Comparison of ENCODE assay signal across 1 cellular context in genomic region chr5:89417990-89418820, GRCh38.
A peak's percentile ranks its signal among the peaks of the same experiment; 100 is the strongest.
TF ChIP-seq lines count a peak whose summit lies in the region.

No MANE protein-coding gene starts in this region.

TF ChIP-seq in K562, 482 proteins besides CTCF, POLR2A, EP300 and RAD21 (continued from another document and continues in another):
- TF ChIP-seq ZNF318 (IDR thresholded peaks at IDR 0.05; ENCODE audit: borderline replicate concordance in 1 of 2, low read depth in 1 of 2) (no peak), ZNF280B (CRISPR knock-in tag; IDR thresholded peaks at IDR 0.05) (no peak), ZNF740 (CRISPR knock-in tag; IDR thresholded peaks at IDR 0.05) (no peak), ZNF740 (tag; IDR thresholded peaks at IDR 0.05) (no peak), CBFB (CRISPR knock-in tag; IDR thresholded peaks at IDR 0.05) (no peak), MXI1 (IDR thresholded peaks at IDR 0.05; ENCODE audit: low read depth, low read length) (no peak), OTX1 (CRISPR knock-in tag; IDR thresholded peaks at IDR 0.05) (no peak), DEAF1 (CRISPR knock-in tag; IDR thresholded peaks at IDR 0.05) (no peak), CHCHD3 (CRISPR knock-in tag; IDR thresholded peaks at IDR 0.05) (no peak), GTF3C2 (IDR thresholded peaks at IDR 0.05; ENCODE audit: borderline replicate concordance, extremely low read depth, insufficient read length) (no peak), NCOA2 (IDR thresholded peaks at IDR 0.05; ENCODE audit: partially characterized antibody in 2 of 2) (peak in 1 of 2 experiments; percentile 32), MAFK (IDR thresholded peaks at IDR 0.05; ENCODE audit: low read length) (peak; percentile 21; the same call in 1 of the 2 replicates), NR3C1 (CRISPR knock-in tag; IDR thresholded peaks at IDR 0.05) (no peak), GABPB2 (CRISPR knock-in tag; conservative IDR thresholded peaks at IDR 0.05) (no peak), SMARCC2 (IDR thresholded peaks at IDR 0.05; ENCODE audit: low read depth) (0 out of 2 replicates have a peak, but pooled peaks have one; percentile 44), ZNF165 (CRISPR knock-in tag; IDR thresholded peaks at IDR 0.05; ENCODE audit: borderline replicate concordance) (no peak), POU5F1 (IDR thresholded peaks at IDR 0.05; ENCODE audit: borderline replicate concordance, low read depth, low read length, partially characterized antibody) (no peak), CEBPG (CRISPR knock-in tag; IDR thresholded peaks at IDR 0.05) (no peak), CEBPG (tag; conservative IDR thresholded peaks at IDR 0.05 in 1 of 2, IDR thresholded peaks at IDR 0.05 in 1 of 2) (0 out of 4 replicates have a peak, but pooled peaks of 1 of the 2 experiments have one; percentile 28), ZKSCAN1 (IDR thresholded peaks at IDR 0.05; ENCODE audit: low read depth, low read length) (no peak), ZBTB1 (CRISPR knock-in tag; IDR thresholded peaks at IDR 0.05; ENCODE audit: borderline replicate concordance, low read depth) (no peak), ZEB2 (IDR thresholded peaks at IDR 0.05) (no peak), LCOR (CRISPR knock-in tag; IDR thresholded peaks at IDR 0.05) (peak; percentile 33; the same call in 1 of the 2 replicates), NFE2 (IDR thresholded peaks at IDR 0.05; ENCODE audit: low read depth) (no peak), ZNF764 (CRISPR knock-in tag; IDR thresholded peaks at IDR 0.05; ENCODE audit: low read depth) (no peak), NCOR1 (IDR thresholded peaks at IDR 0.05) (peak; percentile 90), KAT7 (CRISPR knock-in tag; IDR thresholded peaks at IDR 0.05; ENCODE audit: borderline replicate concordance) (no peak), MTA2 (IDR thresholded peaks at IDR 0.05; ENCODE audit: low read depth) (peak; percentile 87), ARNT (IDR thresholded peaks at IDR 0.05) (no peak; a peak in 1 of 4 replicates), ZNF589 (CRISPR knock-in tag; IDR thresholded peaks at IDR 0.05; ENCODE audit: low read depth) (0 out of 2 replicates have a peak, but pooled peaks have one; percentile 39), CREB3L1 (IDR thresholded peaks at IDR 0.05; ENCODE audit: borderline replicate concordance, low read depth) (no peak), MAZ (CRISPR knock-in tag; conservative IDR thresholded peaks at IDR 0.05 in 1 of 2, IDR thresholded peaks at IDR 0.05 in 1 of 2) (0 out of 4 replicates have a peak, but pooled peaks of 1 of the 2 experiments have one; percentile 7), NFATC3 (IDR thresholded peaks at IDR 0.05) (no peak), NR2C2 (CRISPR knock-in tag; IDR thresholded peaks at IDR 0.05) (no peak), NR2C2 (tag; IDR thresholded peaks at IDR 0.05) (no peak), FOXJ3 (CRISPR knock-in tag; IDR thresholded peaks at IDR 0.05) (no peak), ZNF707 (CRISPR knock-in tag; conservative IDR thresholded peaks at IDR 0.05) (no peak), USF1 (CRISPR knock-in tag; IDR thresholded peaks at IDR 0.05) (no peak), MEF2D (tag; conservative IDR thresholded peaks at IDR 0.05; ENCODE audit: low read depth) (no peak), PCBP1 (IDR thresholded peaks at IDR 0.05; ENCODE audit: low read depth, low read length, poor library complexity, severe bottlenecking) (no peak), DLX4 (CRISPR knock-in tag; IDR thresholded peaks at IDR 0.05) (no peak), ZNF280A (IDR thresholded peaks at IDR 0.05; ENCODE audit: low read depth, partially characterized antibody) (no peak), ZNF24 (IDR thresholded peaks at IDR 0.05) (no peak), KAT8 (IDR thresholded peaks at IDR 0.05; ENCODE audit: low read depth) (no peak), MYNN (IDR thresholded peaks at IDR 0.05) (no peak), MYNN (CRISPR knock-in tag; IDR thresholded peaks at IDR 0.05) (no peak)
